In genomic region chr2:87852864-87853497, GRCh38 we compare ENCODE assay signal across 8 cellular contexts. TPM values are rescaled to one million over a fixed set of nuclear protein-coding genes. Genes with fewer than 3 reads are reported as not detected.
A peak's percentile ranks its signal among the peaks of the same experiment; 100 is the strongest.
DNase-seq lines count a peak whose midpoint lies in the region; ATAC-seq and TF ChIP-seq lines count a peak whose summit lies in the region.
"Not testable (repeated sequence)": the region's sequence is repeated elsewhere in the genome, so short reads cannot be mapped to it uniquely, and the experiment has no call there.

No MANE protein-coding gene starts in this region.

- peak; percentile 8 for DNase-seq in A172 (ENCODE audit: low spot score)
- DNase-seq in GM23248; activated CD8-positive, alpha-beta T cell treated with anti-CD3 and anti-CD28 coated beads, Interleukin-2, amount 10 ng/mL, durations not matched to agents 7 days and 5 days; omental fat pad (ENCODE audit: low spot score): not testable (repeated sequence)
- peak; percentile 17 for DNase-seq in M059J (ENCODE audit: low read depth)
- peak; percentile 73 for DNase-seq in brain microvascular endothelial cell

- H3F3A ChIP-seq in GM23248 (ENCODE audit: insufficient read depth), result not testable (repeated sequence)

- in situ Hi-C loops in GM23248 (cut with MboI); brain microvascular endothelial cell (cut with HindIII; ENCODE audit: low pct_ligation_motif_present, low sequenced_read_pairs): not testable (repeated sequence)

- H3K4me3 ChIP-seq in GM23248; brain microvascular endothelial cell (ENCODE audit: low read depth, low read length): not testable (repeated sequence)

- not testable (repeated sequence) for H3K9me3 ChIP-seq in GM23248 (ENCODE audit: low read depth)

- POLR2A ChIA-PET in activated CD8-positive, alpha-beta T cell treated with anti-CD3 and anti-CD28 coated beads, Interleukin-2, amount 10 ng/mL, durations not matched to agents 7 days and 5 days (lab: Charles Lee), result not testable (repeated sequence)

- not testable (repeated sequence) for H3K36me3 ChIP-seq in GM23248 (ENCODE audit: low read depth); brain microvascular endothelial cell (replicated peaks)

- CTCF ChIA-PET in activated CD8-positive, alpha-beta T cell treated with anti-CD3 and anti-CD28 coated beads, Interleukin-2, amount 10 ng/mL, durations not matched to agents 7 days and 5 days (lab: Charles Lee), result not testable (repeated sequence)

- ATAC-seq in GM18907 (IDR thresholded peaks at IDR 0.05; ENCODE audit: unreplicated experiment), result peak; percentile 92
- peak; percentile 82 for ATAC-seq in HG03139 (IDR thresholded peaks at IDR 0.05; ENCODE audit: unreplicated experiment)
- peak; percentile 76 for ATAC-seq in activated CD8-positive, alpha-beta T cell treated with anti-CD3 and anti-CD28 coated beads, Interleukin-2, amount 10 ng/mL, durations not matched to agents 7 days and 5 days
- ATAC-seq in omental fat pad (ENCODE audit: low FRiP score), result peak; percentile 83

- not testable (repeated sequence) for H3K27me3 Mint-ChIP-seq in activated CD8-positive, alpha-beta T cell treated with anti-CD3 and anti-CD28 coated beads, Interleukin-2, amount 10 ng/mL, durations not matched to agents 7 days and 5 days (ENCODE audit: low read depth)

- peak overlapping the region; percentile 62 for H3K27ac ChIP-seq in GM23248
- H3K27ac ChIP-seq in brain microvascular endothelial cell, result not testable (repeated sequence)

- TF ChIP-seq CTCF in brain microvascular endothelial cell (IDR thresholded peaks at IDR 0.05; ENCODE audit: low read depth, low read length, missing control alignments); omental fat pad (IDR thresholded peaks at IDR 0.05): not testable (repeated sequence)

- H3K79me2 ChIP-seq in GM23248 (ENCODE audit: insufficient read depth), result not testable (repeated sequence)

- H3K27ac Mint-ChIP-seq in activated CD8-positive, alpha-beta T cell treated with anti-CD3 and anti-CD28 coated beads, Interleukin-2, amount 10 ng/mL, durations not matched to agents 7 days and 5 days, result not testable (repeated sequence)

- not testable (repeated sequence) for H3K9me3 Mint-ChIP-seq in activated CD8-positive, alpha-beta T cell treated with anti-CD3 and anti-CD28 coated beads, Interleukin-2, amount 10 ng/mL, durations not matched to agents 7 days and 5 days (ENCODE audit: insufficient read depth)

- not testable (repeated sequence) for H3K4me1 Mint-ChIP-seq in activated CD8-positive, alpha-beta T cell treated with anti-CD3 and anti-CD28 coated beads, Interleukin-2, amount 10 ng/mL, durations not matched to agents 7 days and 5 days (ENCODE audit: low read depth)

- H3K36me3 Mint-ChIP-seq in activated CD8-positive, alpha-beta T cell treated with anti-CD3 and anti-CD28 coated beads, Interleukin-2, amount 10 ng/mL, durations not matched to agents 7 days and 5 days (ENCODE audit: low read depth), result not testable (repeated sequence)

- H2AFZ ChIP-seq in GM23248, result not testable (repeated sequence)

- H3K4me1 ChIP-seq in GM23248 (ENCODE audit: insufficient read depth), result not testable (repeated sequence)

- not testable (repeated sequence) for H3K4me2 ChIP-seq in GM23248 (ENCODE audit: unreplicated experiment)

- H4K20me1 ChIP-seq in GM23248 (ENCODE audit: insufficient read depth), result not testable (repeated sequence)

- 54 to 55% methylated on average over 5 of the region's 5 CpGs for WGBS in GM23248 (ENCODE audit: low coverage in 1 of 2, low lambda C conversion rate in 2 of 2, missing lambda C conversion rate in 2 of 2), 2 experiments

- not testable (repeated sequence) for H3K4me3 Mint-ChIP-seq in activated CD8-positive, alpha-beta T cell treated with anti-CD3 and anti-CD28 coated beads, Interleukin-2, amount 10 ng/mL, durations not matched to agents 7 days and 5 days

- not testable (repeated sequence) for H3K27me3 ChIP-seq in GM23248 (replicated peaks; ENCODE audit: insufficient read depth); brain microvascular endothelial cell (replicated peaks)

- not testable (repeated sequence) for H3K9me2 ChIP-seq in GM23248 (ENCODE audit: insufficient read depth)

- not testable (repeated sequence) for H3K9ac ChIP-seq in GM23248

RNA-seq across cellular contexts. Expression of gene RGPD2, which starts 27.4 kb away (rescaled TPM):
- 0.41 TPM in 1 of 2 replicates, not detected in the other for total RNA-seq in A172 (2014; rRNA removed; shearing (Covaris generic))
- total RNA-seq in GM23248 (2014; rRNA removed; shearing (Covaris generic)), result 1.9 and 3.0 TPM in 2 replicates
- 0.44 and 2.1 TPM in 2 replicates for polyA plus RNA-seq in GM23248 (2016; fragmentation: Nextera tagmentation; extraction: Ambion mirVana)
- total RNA-seq in M059J (2014; rRNA removed; shearing (Covaris generic)), result 0.84 TPM in 1 of 2 replicates, not detected in the other
- total RNA-seq in activated CD8-positive, alpha-beta T cell treated with anti-CD3 and anti-CD28 coated beads, Interleukin-2, amount 10 ng/mL, durations not matched to agents 7 days and 5 days, result 1 to 10 TPM; 3.1 to 3.8 TPM
- 10 to 100 TPM in 1 of 4 donors, 1 to 10 TPM in 3; 3.1 to 11.3 (median 5.3) TPM for total RNA-seq in omental fat pad
